18 cellular contexts compared by ENCODE assay signal in the genomic region with DNA sequence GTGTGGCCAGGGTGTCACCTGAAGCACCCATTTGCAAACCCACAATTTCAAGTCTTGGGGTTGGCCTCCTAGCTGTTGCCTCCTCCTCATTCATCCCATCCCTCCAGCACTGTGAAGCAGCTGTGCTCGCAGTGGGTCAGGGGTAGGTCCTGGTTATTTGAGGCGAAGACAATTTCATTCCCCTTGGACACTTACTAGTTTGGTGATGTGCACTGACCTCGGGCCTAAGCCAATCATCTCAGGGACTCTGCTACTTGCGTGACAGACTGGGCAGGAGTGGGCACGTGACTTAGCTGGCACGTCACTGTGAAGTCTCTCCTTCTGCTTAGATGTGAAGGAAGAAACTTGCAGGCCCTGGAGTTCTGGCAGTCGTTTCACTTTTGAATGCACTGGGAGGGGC.
"Had no signal": no experiment of that assay in that cellular context is flagged by ENCODE, and none has a peak within 500 bp of the region (broad histone marks: within the 10 kb centered on the region; RNA-seq: fewer than 3 reads in every experiment).

No MANE protein-coding gene starts in this region.

- H3K4me3 Mint-ChIP-seq: activated naive CD8-positive, alpha-beta T cell treated with anti-CD3 and anti-CD28 coated beads, Interleukin-2, amount 50 U/mL, for 24 hours; activated T-cell treated with anti-CD3 and anti-CD28 coated beads, Interleukin-2, amount 50 U/mL, for 72 hours; natural killer cell had no signal

- H3K27ac ChIP-seq: ascending aorta, cardiac muscle cell, epithelial cell of prostate, psoas muscle, spleen had no signal

- H3K27ac Mint-ChIP-seq: activated naive CD8-positive, alpha-beta T cell treated with anti-CD3 and anti-CD28 coated beads, Interleukin-2, amount 50 U/mL, for 24 hours; activated T-cell treated with anti-CD3 and anti-CD28 coated beads, Interleukin-2, amount 50 U/mL, for 72 hours; natural killer cell had no signal

- DNase-seq: activated CD4-positive, alpha-beta T cell treated with anti-CD3 and anti-CD28 coated beads for 48 hours; activated naive CD4-positive, alpha-beta T cell treated with Interleukin-2 at 50 U/mL for 16 hours; activated naive CD8-positive, alpha-beta T cell treated with anti-CD3 and anti-CD28 coated beads, Interleukin-2, amount 50 U/mL, for 24 hours; activated T-cell treated with anti-CD3 and anti-CD28 coated beads, Interleukin-2, amount 50 U/mL, for 72 hours; effector CD8-positive, alpha-beta T cell; kidney glomerular epithelial cell; occipital lobe; psoas muscle; spleen; stimulated activated CD4-positive, alpha-beta T cell treated with anti-CD3 and anti-CD28 coated beads, Interleukin-1b, Interleukin-23, amount 100 ng/mL, for 48 hours; stimulated activated naive CD8-positive, alpha-beta T cell treated with anti-CD3 and anti-CD28 coated beads, Interleukin-15, Interleukin-2, amounts not matched to agents 100 U/mL and 50 U/mL, for 24 hours had no signal

- H3K4me3 ChIP-seq: ascending aorta, cardiac muscle cell, psoas muscle, spleen had no signal

- H3K27me3 ChIP-seq: ascending aorta, cardiac muscle cell, spleen had no signal

- H3K9me3 Mint-ChIP-seq: activated naive CD8-positive, alpha-beta T cell treated with anti-CD3 and anti-CD28 coated beads, Interleukin-2, amount 50 U/mL, for 24 hours; activated T-cell treated with anti-CD3 and anti-CD28 coated beads, Interleukin-2, amount 50 U/mL, for 72 hours; natural killer cell had no signal

- FAIRE-seq: colon had no signal

- ATAC-seq: activated naive CD8-positive, alpha-beta T cell treated with anti-CD3 and anti-CD28 coated beads, Interleukin-2, amount 50 U/mL, for 24 hours; activated T-cell treated with anti-CD3 and anti-CD28 coated beads, Interleukin-2, amount 50 U/mL, for 72 hours; natural killer cell; psoas muscle; sciatic nerve; SK-N-SH treated with all-trans-retinoic acid at 6 μM for 48 hours; stimulated activated naive CD8-positive, alpha-beta T cell treated with anti-CD3 and anti-CD28 coated beads, Interleukin-15, Interleukin-2, amounts not matched to agents 100 U/mL and 50 U/mL, for 24 hours had no signal

- H3K27me3 Mint-ChIP-seq: activated naive CD8-positive, alpha-beta T cell treated with anti-CD3 and anti-CD28 coated beads, Interleukin-2, amount 50 U/mL, for 24 hours had no signal

- H3K36me3 ChIP-seq: ascending aorta, cardiac muscle cell, spleen had no signal

- H3K9me3 ChIP-seq: ascending aorta, psoas muscle, spleen had no signal

- H3K36me3 Mint-ChIP-seq: natural killer cell had no signal
